Comparison of ENCODE assay signal across 8 cellular contexts in genomic region chr14:90060312-90060964, GRCh38. TPM values are rescaled to one million over a fixed set of nuclear protein-coding genes. Genes with fewer than 3 reads are reported as not detected.
DNase-seq lines count a peak whose midpoint lies in the region; ATAC-seq and TF ChIP-seq lines count a peak whose summit lies in the region.

No MANE protein-coding gene starts in this region.

- H3K27me3 ChIP-seq in liver (ENCODE audit: control insufficient read depth in 4 of 4, insufficient read depth in 4 of 4, low read length in 3 of 4): peaks cover 1 to 9% (median 4%) of the 10 kb centered on the region in 4 donors

- peak; percentile 54 for ATAC-seq in GM21786 (IDR thresholded peaks at IDR 0.05; ENCODE audit: unreplicated experiment)

- H3K4me1 ChIP-seq in liver (ENCODE audit: control insufficient read depth in 4 of 4, insufficient read depth in 4 of 4, low read length in 3 of 4): peaks cover 20 to 32% (median 25%) of the 10 kb centered on the region in 4 donors

- 1% methylated on average over 80 of the region's 80 CpGs for WGBS in liver

- H3K36me3 ChIP-seq in liver (ENCODE audit: control insufficient read depth in 4 of 4, insufficient read depth in 3 of 4, low read depth in 1 of 4, low read length in 3 of 4): no peaks in the 10 kb centered on the region

- TF ChIP-seq RAD21 in liver (IDR thresholded peaks at IDR 0.05): peak; percentile 24 to 47

- peak overlapping the region; percentile 40 for H3K4me3 ChIP-seq in LNCaP clone FGC (ENCODE audit: low read depth, low read length)
- H3K4me3 ChIP-seq in liver (ENCODE audit: low read depth in 1 of 3, low read length in 3 of 3): peak overlapping the region; percentile 7 to 57 (median 47)

- H3K9ac ChIP-seq in liver (ENCODE audit: low read depth in 1 of 2, low read length in 2 of 2): no peak overlapping the region

- peak; percentile 39 for TF ChIP-seq CTCF in LNCaP clone FGC (IDR thresholded peaks at IDR 0.05; ENCODE audit: control insufficient read depth, extremely low read depth, insufficient read depth)
- TF ChIP-seq CTCF in VCaP (conservative IDR thresholded peaks at IDR 0.05): peak; percentile 87
- TF ChIP-seq CTCF in liver (IDR thresholded peaks at IDR 0.05; ENCODE audit: low read depth, low read length, missing input control): no peak

- H3K27ac ChIP-seq in VCaP: peak overlapping the region; percentile 31; the same call in 1 of the 2 replicates
- no peak overlapping the region for H3K27ac ChIP-seq in liver (ENCODE audit: low read depth in 1 of 2, low read length in 2 of 2)

- H3K9me3 ChIP-seq in liver (ENCODE audit: control insufficient read depth in 4 of 4, low read length in 3 of 4): no peaks in the 10 kb centered on the region

- peak; percentile 55 for DNase-seq in EH (ENCODE audit: low read depth)
- DNase-seq in LNCaP clone FGC (ENCODE audit: low read depth): peak; percentile 40
- peak; percentile 13 for DNase-seq in cortex of kidney (lab: John Stamatoyannopoulos, UW)
- peak; percentile 36 to 51 for DNase-seq in stimulated activated CD4-positive, alpha-beta T cell treated with anti-CD3 and anti-CD28 coated beads, Interleukin-2, amount 100 ng/mL, for 48 hours
- DNase-seq in GDM1 (lab: John Stamatoyannopoulos, UW): no peak

TF ChIP-seq in liver, 16 proteins besides CTCF, POLR2A, EP300 and RAD21:
- TF ChIP-seq HNF4G (IDR thresholded peaks at IDR 0.05) (no peak), FOXA1 (IDR thresholded peaks at IDR 0.05) (no peak), ZBTB33 (IDR thresholded peaks at IDR 0.05) (no peak), JUND (IDR thresholded peaks at IDR 0.05) (no peak), TAF1 (conservative IDR thresholded peaks at IDR 0.05) (no peak), RXRA (IDR thresholded peaks at IDR 0.05) (no peak), REST (IDR thresholded peaks at IDR 0.05) (no peak), HNF4A (conservative IDR thresholded peaks at IDR 0.05) (no peak), GABPA (IDR thresholded peaks at IDR 0.05 in 1 of 2, conservative IDR thresholded peaks at IDR 0.05 in 1 of 2) (no peak), NR2F2 (IDR thresholded peaks at IDR 0.05) (no peak), FOXA2 (IDR thresholded peaks at IDR 0.05) (no peak), EGR1 (IDR thresholded peaks at IDR 0.05; ENCODE audit: low read depth in 2 of 2) (no peak), SP1 (IDR thresholded peaks at IDR 0.05) (no peak), YY1 (IDR thresholded peaks at IDR 0.05) (no peak)
- TF ChIP-seq, protein P1, sequence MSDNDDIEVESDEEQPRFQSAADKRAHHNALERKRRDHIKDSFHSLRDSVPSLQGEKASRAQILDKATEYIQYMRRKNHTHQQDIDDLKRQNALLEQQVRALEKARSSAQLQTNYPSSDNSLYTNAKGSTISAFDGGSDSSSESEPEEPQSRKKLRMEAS (IDR thresholded peaks at IDR 0.05): no peak
- TF ChIP-seq, protein P2, sequence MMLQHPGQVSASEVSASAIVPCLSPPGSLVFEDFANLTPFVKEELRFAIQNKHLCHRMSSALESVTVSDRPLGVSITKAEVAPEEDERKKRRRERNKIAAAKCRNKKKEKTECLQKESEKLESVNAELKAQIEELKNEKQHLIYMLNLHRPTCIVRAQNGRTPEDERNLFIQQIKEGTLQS (IDR thresholded peaks at IDR 0.05): no peak

RNA-seq across cellular contexts. Expression of gene KCNK13, which starts 1.4 kb away (rescaled TPM):
- under 1 TPM; 0.25 to 0.61 TPM for total RNA-seq in liver
- under 1 TPM in 1 of 2 donors, not detected in 1; 0.38 TPM for polyA plus RNA-seq in liver
